Comparison of ENCODE assay signal across 2 cellular contexts in the genomic region with DNA sequence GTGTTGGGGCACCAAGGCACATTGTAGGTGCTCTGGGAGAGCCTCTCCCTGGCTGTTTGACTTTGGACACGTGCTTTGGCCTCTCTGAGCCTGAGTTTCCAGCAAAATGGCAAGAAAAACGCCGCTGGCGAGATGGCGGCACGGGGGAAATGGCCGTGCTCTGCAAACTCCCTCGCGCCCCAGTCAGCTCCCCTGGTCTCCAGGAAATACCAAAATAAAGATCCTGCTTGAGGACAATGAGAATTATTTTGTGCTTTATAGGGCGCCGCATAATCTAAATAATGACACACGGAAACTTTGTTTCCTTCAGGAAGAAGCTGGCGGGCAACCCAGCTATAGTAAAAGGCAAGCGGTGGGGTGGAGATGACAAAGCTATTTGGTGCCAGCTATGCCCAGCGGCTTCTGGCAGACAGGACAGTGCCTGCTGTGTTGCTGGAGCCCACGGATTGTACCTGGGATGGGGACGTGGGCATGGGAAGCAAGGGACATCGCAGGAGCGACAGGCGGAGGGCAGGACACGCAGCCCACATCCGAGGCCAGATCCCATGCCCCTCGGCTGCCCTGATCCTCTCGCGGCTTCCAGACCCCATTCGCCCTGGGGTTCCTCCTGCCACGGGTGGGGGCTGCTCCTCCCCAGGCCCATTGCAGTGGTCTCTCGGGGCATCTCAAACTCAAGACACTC.
TF ChIP-seq lines count a peak whose summit lies in the region.

No MANE protein-coding gene starts in this region.

TF ChIP-seq in HepG2, 621 proteins besides CTCF, POLR2A, EP300 and RAD21:
- TF ChIP-seq ZNF766 (CRISPR knock-in tag; IDR thresholded peaks at IDR 0.05; ENCODE audit: borderline replicate concordance), result no peak
- no peak for TF ChIP-seq XBP1 (CRISPR knock-in tag; IDR thresholded peaks at IDR 0.05)
- TF ChIP-seq U2AF1 (optimal IDR thresholded peaks at IDR 0.05; ENCODE audit: low read depth, low read length), result no peak
- TF ChIP-seq FOXA3 (CRISPR knock-in tag; IDR thresholded peaks at IDR 0.05), result no peak
- TF ChIP-seq BRD4 (CRISPR knock-in tag; IDR thresholded peaks at IDR 0.05), result no peak
- TF ChIP-seq ARID2 (CRISPR knock-in tag; IDR thresholded peaks at IDR 0.05; ENCODE audit: borderline replicate concordance), result no peak
- TF ChIP-seq MTF1 (CRISPR knock-in tag; IDR thresholded peaks at IDR 0.05), result no peak
- TF ChIP-seq, protein P1, sequence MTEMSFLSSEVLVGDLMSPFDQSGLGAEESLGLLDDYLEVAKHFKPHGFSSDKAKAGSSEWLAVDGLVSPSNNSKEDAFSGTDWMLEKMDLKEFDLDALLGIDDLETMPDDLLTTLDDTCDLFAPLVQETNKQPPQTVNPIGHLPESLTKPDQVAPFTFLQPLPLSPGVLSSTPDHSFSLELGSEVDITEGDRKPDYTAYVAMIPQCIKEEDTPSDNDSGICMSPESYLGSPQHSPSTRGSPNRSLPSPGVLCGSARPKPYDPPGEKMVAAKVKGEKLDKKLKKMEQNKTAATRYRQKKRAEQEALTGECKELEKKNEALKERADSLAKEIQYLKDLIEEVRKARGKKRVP (CRISPR knock-in tag; IDR thresholded peaks at IDR 0.05), result no peak
- no peak for TF ChIP-seq ZNF839 (CRISPR knock-in tag; IDR thresholded peaks at IDR 0.05; ENCODE audit: borderline replicate concordance)
- TF ChIP-seq, protein P2, sequence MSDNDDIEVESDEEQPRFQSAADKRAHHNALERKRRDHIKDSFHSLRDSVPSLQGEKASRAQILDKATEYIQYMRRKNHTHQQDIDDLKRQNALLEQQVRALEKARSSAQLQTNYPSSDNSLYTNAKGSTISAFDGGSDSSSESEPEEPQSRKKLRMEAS (IDR thresholded peaks at IDR 0.05), result no peak
- no peak for TF ChIP-seq IKZF4 (CRISPR knock-in tag; IDR thresholded peaks at IDR 0.05; ENCODE audit: borderline replicate concordance, low read depth, not compliant biosample characterization)
- no peak for TF ChIP-seq FOXJ3 (CRISPR knock-in tag; IDR thresholded peaks at IDR 0.05; ENCODE audit: borderline replicate concordance)

TF ChIP-seq in H1, 55 proteins besides CTCF, POLR2A, EP300 and RAD21:
- TF ChIP-seq TAF7 (optimal IDR thresholded peaks at IDR 0.05; ENCODE audit: borderline replicate concordance, low read depth, low read length) (no peak), KDM1A (IDR thresholded peaks at IDR 0.05; ENCODE audit: borderline replicate concordance, low read length) (no peak), BRCA1 (IDR thresholded peaks at IDR 0.05; ENCODE audit: low read depth, low read length) (no peak), SAP30 (IDR thresholded peaks at IDR 0.05; ENCODE audit: insufficient read depth, insufficient replicate concordance, low read length) (no peak), NANOG (IDR thresholded peaks at IDR 0.05; ENCODE audit: insufficient read depth, low read depth, low read length, poor library complexity, severe bottlenecking) (no peak), RNF2 (IDR thresholded peaks at IDR 0.05; ENCODE audit: borderline replicate concordance, low read depth, low read length, missing control alignments, poor library complexity, severe bottlenecking) (no peak), SP1 (IDR thresholded peaks at IDR 0.05; ENCODE audit: low read depth, low read length) (no peak), TCF12 (IDR thresholded peaks at IDR 0.05; ENCODE audit: low read depth, low read length) (no peak), KDM5A (IDR thresholded peaks at IDR 0.05; ENCODE audit: low read length) (no peak), POLR2AphosphoS5 (IDR thresholded peaks at IDR 0.05; ENCODE audit: low read depth, low read length) (no peak), RFX5 (IDR thresholded peaks at IDR 0.05; ENCODE audit: borderline replicate concordance, low read depth, low read length) (no peak), EZH2 (IDR thresholded peaks at IDR 0.05; ENCODE audit: low read depth, low read length, severe bottlenecking) (no peak)
- TF ChIP-seq, protein P3, sequence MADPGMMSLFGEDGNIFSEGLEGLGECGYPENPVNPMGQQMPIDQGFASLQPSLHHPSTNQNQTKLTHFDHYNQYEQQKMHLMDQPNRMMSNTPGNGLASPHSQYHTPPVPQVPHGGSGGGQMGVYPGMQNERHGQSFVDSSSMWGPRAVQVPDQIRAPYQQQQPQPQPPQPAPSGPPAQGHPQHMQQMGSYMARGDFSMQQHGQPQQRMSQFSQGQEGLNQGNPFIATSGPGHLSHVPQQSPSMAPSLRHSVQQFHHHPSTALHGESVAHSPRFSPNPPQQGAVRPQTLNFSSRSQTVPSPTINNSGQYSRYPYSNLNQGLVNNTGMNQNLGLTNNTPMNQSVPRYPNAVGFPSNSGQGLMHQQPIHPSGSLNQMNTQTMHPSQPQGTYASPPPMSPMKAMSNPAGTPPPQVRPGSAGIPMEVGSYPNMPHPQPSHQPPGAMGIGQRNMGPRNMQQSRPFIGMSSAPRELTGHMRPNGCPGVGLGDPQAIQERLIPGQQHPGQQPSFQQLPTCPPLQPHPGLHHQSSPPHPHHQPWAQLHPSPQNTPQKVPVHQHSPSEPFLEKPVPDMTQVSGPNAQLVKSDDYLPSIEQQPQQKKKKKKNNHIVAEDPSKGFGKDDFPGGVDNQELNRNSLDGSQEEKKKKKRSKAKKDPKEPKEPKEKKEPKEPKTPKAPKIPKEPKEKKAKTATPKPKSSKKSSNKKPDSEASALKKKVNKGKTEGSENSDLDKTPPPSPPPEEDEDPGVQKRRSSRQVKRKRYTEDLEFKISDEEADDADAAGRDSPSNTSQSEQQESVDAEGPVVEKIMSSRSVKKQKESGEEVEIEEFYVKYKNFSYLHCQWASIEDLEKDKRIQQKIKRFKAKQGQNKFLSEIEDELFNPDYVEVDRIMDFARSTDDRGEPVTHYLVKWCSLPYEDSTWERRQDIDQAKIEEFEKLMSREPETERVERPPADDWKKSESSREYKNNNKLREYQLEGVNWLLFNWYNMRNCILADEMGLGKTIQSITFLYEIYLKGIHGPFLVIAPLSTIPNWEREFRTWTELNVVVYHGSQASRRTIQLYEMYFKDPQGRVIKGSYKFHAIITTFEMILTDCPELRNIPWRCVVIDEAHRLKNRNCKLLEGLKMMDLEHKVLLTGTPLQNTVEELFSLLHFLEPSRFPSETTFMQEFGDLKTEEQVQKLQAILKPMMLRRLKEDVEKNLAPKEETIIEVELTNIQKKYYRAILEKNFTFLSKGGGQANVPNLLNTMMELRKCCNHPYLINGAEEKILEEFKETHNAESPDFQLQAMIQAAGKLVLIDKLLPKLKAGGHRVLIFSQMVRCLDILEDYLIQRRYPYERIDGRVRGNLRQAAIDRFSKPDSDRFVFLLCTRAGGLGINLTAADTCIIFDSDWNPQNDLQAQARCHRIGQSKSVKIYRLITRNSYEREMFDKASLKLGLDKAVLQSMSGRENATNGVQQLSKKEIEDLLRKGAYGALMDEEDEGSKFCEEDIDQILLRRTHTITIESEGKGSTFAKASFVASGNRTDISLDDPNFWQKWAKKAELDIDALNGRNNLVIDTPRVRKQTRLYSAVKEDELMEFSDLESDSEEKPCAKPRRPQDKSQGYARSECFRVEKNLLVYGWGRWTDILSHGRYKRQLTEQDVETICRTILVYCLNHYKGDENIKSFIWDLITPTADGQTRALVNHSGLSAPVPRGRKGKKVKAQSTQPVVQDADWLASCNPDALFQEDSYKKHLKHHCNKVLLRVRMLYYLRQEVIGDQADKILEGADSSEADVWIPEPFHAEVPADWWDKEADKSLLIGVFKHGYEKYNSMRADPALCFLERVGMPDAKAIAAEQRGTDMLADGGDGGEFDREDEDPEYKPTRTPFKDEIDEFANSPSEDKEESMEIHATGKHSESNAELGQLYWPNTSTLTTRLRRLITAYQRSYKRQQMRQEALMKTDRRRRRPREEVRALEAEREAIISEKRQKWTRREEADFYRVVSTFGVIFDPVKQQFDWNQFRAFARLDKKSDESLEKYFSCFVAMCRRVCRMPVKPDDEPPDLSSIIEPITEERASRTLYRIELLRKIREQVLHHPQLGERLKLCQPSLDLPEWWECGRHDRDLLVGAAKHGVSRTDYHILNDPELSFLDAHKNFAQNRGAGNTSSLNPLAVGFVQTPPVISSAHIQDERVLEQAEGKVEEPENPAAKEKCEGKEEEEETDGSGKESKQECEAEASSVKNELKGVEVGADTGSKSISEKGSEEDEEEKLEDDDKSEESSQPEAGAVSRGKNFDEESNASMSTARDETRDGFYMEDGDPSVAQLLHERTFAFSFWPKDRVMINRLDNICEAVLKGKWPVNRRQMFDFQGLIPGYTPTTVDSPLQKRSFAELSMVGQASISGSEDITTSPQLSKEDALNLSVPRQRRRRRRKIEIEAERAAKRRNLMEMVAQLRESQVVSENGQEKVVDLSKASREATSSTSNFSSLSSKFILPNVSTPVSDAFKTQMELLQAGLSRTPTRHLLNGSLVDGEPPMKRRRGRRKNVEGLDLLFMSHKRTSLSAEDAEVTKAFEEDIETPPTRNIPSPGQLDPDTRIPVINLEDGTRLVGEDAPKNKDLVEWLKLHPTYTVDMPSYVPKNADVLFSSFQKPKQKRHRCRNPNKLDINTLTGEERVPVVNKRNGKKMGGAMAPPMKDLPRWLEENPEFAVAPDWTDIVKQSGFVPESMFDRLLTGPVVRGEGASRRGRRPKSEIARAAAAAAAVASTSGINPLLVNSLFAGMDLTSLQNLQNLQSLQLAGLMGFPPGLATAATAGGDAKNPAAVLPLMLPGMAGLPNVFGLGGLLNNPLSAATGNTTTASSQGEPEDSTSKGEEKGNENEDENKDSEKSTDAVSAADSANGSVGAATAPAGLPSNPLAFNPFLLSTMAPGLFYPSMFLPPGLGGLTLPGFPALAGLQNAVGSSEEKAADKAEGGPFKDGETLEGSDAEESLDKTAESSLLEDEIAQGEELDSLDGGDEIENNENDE (IDR thresholded peaks at IDR 0.05; ENCODE audit: insufficient replicate concordance, low read length), result no peak
